ENCODE assay signal across 1 cellular context in genomic region chr12:31728917-31729640, GRCh38.
TF ChIP-seq lines count a peak whose summit lies in the region.

Gene AMN1, minus strand, starts transcription at chr12:31729021. Its CDS starts 13 bp downstream, at chr12:31729008.

TF ChIP-seq in HepG2, 621 proteins besides CTCF, POLR2A, EP300 and RAD21 (continued from another document and continues in another):
- no peak for TF ChIP-seq RBM39 (IDR thresholded peaks at IDR 0.05; ENCODE audit: low read depth, low read length, poor library complexity, severe bottlenecking)
- TF ChIP-seq, protein P1, sequence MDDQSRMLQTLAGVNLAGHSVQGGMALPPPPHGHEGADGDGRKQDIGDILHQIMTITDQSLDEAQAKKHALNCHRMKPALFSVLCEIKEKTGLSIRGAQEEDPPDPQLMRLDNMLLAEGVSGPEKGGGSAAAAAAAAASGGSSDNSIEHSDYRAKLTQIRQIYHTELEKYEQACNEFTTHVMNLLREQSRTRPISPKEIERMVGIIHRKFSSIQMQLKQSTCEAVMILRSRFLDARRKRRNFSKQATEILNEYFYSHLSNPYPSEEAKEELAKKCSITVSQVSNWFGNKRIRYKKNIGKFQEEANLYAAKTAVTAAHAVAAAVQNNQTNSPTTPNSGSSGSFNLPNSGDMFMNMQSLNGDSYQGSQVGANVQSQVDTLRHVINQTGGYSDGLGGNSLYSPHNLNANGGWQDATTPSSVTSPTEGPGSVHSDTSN (CRISPR knock-in tag; IDR thresholded peaks at IDR 0.05; ENCODE audit: borderline replicate concordance): no peak
- TF ChIP-seq ZNF407 (CRISPR knock-in tag; IDR thresholded peaks at IDR 0.05; ENCODE audit: not compliant biosample characterization): no peak
- no peak for TF ChIP-seq ZNF737 (CRISPR knock-in tag; IDR thresholded peaks at IDR 0.05; ENCODE audit: borderline replicate concordance)
- TF ChIP-seq ZBTB49 (CRISPR knock-in tag; IDR thresholded peaks at IDR 0.05; ENCODE audit: borderline replicate concordance): no peak
- no peak for TF ChIP-seq ZBTB37 (CRISPR knock-in tag; IDR thresholded peaks at IDR 0.05)
- no peak for TF ChIP-seq SOX13 (IDR thresholded peaks at IDR 0.05)
- peak in 1 of 2 experiments; percentile 35; a peak in 1 of 4 replicates for TF ChIP-seq SOX13 (CRISPR knock-in tag; conservative IDR thresholded peaks at IDR 0.05 in 1 of 2, IDR thresholded peaks at IDR 0.05 in 1 of 2)
- TF ChIP-seq ZFP36L1 (CRISPR knock-in tag; IDR thresholded peaks at IDR 0.05): 0 out of 2 replicates have a peak, but pooled peaks have one; percentile 56
- peak; percentile 8; the same call in 1 of the 2 replicates for TF ChIP-seq ZNF460 (CRISPR knock-in tag; IDR thresholded peaks at IDR 0.05; ENCODE audit: borderline replicate concordance)
- no peak for TF ChIP-seq SMAD1 (CRISPR knock-in tag; IDR thresholded peaks at IDR 0.05; ENCODE audit: borderline replicate concordance, low read depth)
- TF ChIP-seq ZNF331 (CRISPR knock-in tag; IDR thresholded peaks at IDR 0.05): peak; percentile 76
- TF ChIP-seq SNAI1 (CRISPR knock-in tag; IDR thresholded peaks at IDR 0.05; ENCODE audit: borderline replicate concordance): no peak
- TF ChIP-seq ZNF616 (CRISPR knock-in tag; IDR thresholded peaks at IDR 0.05; ENCODE audit: low read depth): no peak
- TF ChIP-seq HNRNPUL1 (IDR thresholded peaks at IDR 0.05; ENCODE audit: low read depth, low read length): no peak
- TF ChIP-seq, protein P2, sequence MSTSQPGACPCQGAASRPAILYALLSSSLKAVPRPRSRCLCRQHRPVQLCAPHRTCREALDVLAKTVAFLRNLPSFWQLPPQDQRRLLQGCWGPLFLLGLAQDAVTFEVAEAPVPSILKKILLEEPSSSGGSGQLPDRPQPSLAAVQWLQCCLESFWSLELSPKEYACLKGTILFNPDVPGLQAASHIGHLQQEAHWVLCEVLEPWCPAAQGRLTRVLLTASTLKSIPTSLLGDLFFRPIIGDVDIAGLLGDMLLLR (CRISPR knock-in tag; IDR thresholded peaks at IDR 0.05): peak; percentile 44; the same call in 1 of the 2 replicates
- peak; percentile 23; the same call in 1 of the 2 replicates for TF ChIP-seq MXD4 (CRISPR knock-in tag; IDR thresholded peaks at IDR 0.05)
- no peak for TF ChIP-seq ZZZ3 (CRISPR knock-in tag; IDR thresholded peaks at IDR 0.05; ENCODE audit: borderline replicate concordance)
- TF ChIP-seq ZNF546 (CRISPR knock-in tag; conservative IDR thresholded peaks at IDR 0.05): no peak
- 0 out of 4 replicates have a peak, but pooled peaks of 1 of the 2 experiments have one; percentile 24 for TF ChIP-seq REST (IDR thresholded peaks at IDR 0.05; ENCODE audit: borderline replicate concordance in 1 of 2, low read depth in 1 of 2, low read length in 2 of 2)
- no peak for TF ChIP-seq ZNF879 (CRISPR knock-in tag; IDR thresholded peaks at IDR 0.05)
- peak; percentile 76; the same call in 1 of the 2 replicates for TF ChIP-seq MYPOP (CRISPR knock-in tag; IDR thresholded peaks at IDR 0.05)
- no peak for TF ChIP-seq BRD4 (CRISPR knock-in tag; IDR thresholded peaks at IDR 0.05)
- no peak; the same call in 1 of the 2 replicates for TF ChIP-seq ZSCAN5A (CRISPR knock-in tag; IDR thresholded peaks at IDR 0.05; ENCODE audit: borderline replicate concordance)
- peak; percentile 29; the same call in 1 of the 2 replicates for TF ChIP-seq ZNF598 (CRISPR knock-in tag; IDR thresholded peaks at IDR 0.05; ENCODE audit: borderline replicate concordance)
- TF ChIP-seq AHR (CRISPR knock-in tag; IDR thresholded peaks at IDR 0.05): no peak
- peak; percentile 47; the same call in 1 of the 2 replicates for TF ChIP-seq NAIF1 (CRISPR knock-in tag; IDR thresholded peaks at IDR 0.05; ENCODE audit: borderline replicate concordance)
- peak; percentile 53; the same call in 1 of the 2 replicates for TF ChIP-seq ZFP90 (CRISPR knock-in tag; IDR thresholded peaks at IDR 0.05; ENCODE audit: borderline replicate concordance)
- 0 out of 2 replicates have a peak, but pooled peaks have one; percentile 28 for TF ChIP-seq DR1 (CRISPR knock-in tag; IDR thresholded peaks at IDR 0.05)
- TF ChIP-seq ZFP41 (CRISPR knock-in tag; IDR thresholded peaks at IDR 0.05; ENCODE audit: borderline replicate concordance): no peak
- TF ChIP-seq SMC3 (IDR thresholded peaks at IDR 0.05; ENCODE audit: low read length): no peak
- no peak for TF ChIP-seq IKZF4 (CRISPR knock-in tag; IDR thresholded peaks at IDR 0.05; ENCODE audit: borderline replicate concordance, low read depth, not compliant biosample characterization)
- TF ChIP-seq, protein P3, sequence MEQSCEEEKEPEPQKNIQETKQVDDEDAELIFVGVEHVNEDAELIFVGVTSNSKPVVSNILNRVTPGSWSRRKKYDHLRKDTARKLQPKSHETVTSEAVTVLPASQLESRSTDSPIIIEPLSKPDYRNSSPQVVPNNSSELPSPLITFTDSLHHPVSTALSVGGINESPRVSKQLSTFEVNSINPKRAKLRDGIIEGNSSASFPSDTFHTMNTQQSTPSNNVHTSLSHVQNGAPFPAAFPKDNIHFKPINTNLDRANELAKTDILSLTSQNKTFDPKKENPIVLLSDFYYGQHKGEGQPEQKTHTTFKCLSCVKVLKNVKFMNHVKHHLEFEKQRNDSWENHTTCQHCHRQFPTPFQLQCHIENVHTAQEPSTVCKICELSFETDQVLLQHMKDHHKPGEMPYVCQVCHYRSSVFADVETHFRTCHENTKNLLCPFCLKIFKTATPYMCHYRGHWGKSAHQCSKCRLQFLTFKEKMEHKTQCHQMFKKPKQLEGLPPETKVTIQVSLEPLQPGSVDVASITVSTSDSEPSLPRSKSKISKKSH (CRISPR knock-in tag; IDR thresholded peaks at IDR 0.05; ENCODE audit: borderline replicate concordance): no peak
